19 cellular contexts compared by ENCODE assay signal in genomic region chr16:76882105-76882504, GRCh38.
A peak's percentile ranks its signal among the peaks of the same experiment; 100 is the strongest.
DNase-seq lines count a peak whose midpoint lies in the region; ATAC-seq and TF ChIP-seq lines count a peak whose summit lies in the region.
"Had no signal": no experiment of that assay in that cellular context is flagged by ENCODE, and none has a peak within 500 bp of the region (broad histone marks: within the 10 kb centered on the region; RNA-seq: fewer than 3 reads in every experiment).

No MANE protein-coding gene starts in this region.

- H3K36me3 Mint-ChIP-seq in CD4-positive, alpha-beta T cell (ENCODE audit: low read depth): no peaks in the 10 kb centered on the region
- H3K36me3 Mint-ChIP-seq: CD8-positive, alpha-beta memory T cell had no signal

- H3K27me3 Mint-ChIP-seq in CD4-positive, alpha-beta T cell: no peaks in the 10 kb centered on the region
- H3K27me3 Mint-ChIP-seq: B cell; CD8-positive, alpha-beta memory T cell had no signal

- H3K36me3 ChIP-seq in BE2C: no peaks in the 10 kb centered on the region
- H3K36me3 ChIP-seq in OCI-LY7 (ENCODE audit: insufficient read depth, low read length): no peaks in the 10 kb centered on the region
- no peaks in the 10 kb centered on the region for H3K36me3 ChIP-seq in mammary epithelial cell (ENCODE audit: insufficient read depth, low read length)
- H3K36me3 ChIP-seq: MG63 had no signal

- DNase-seq in BE2C (no peak), LNCaP clone FGC (ENCODE audit: low read depth) (no peak), OCI-LY7 (ENCODE audit: low spot score) (no peak), mammary epithelial cell (no peak), GF-D8 (lab: John Stamatoyannopoulos, UW) (no peak), cardiac septum (ENCODE audit: low spot score) (no peak)
- no peak for DNase-seq in CD4-positive, alpha-beta T cell
- DNase-seq: ACHN; CD8-positive, alpha-beta memory T cell; EL; GM23248; KBM-7; MG63; NCI-H1105; NCI-H187 treated with DMSO at 0.1 percent for 48 hours; NCI-H2171; NCI-H510A had no signal

- H3K4me1 ChIP-seq in BE2C: peaks cover 7% of the 10 kb centered on the region
- no peaks in the 10 kb centered on the region for H3K4me1 ChIP-seq in OCI-LY7 (ENCODE audit: insufficient read depth, low read length, poor library complexity, severe bottlenecking)
- no peaks in the 10 kb centered on the region for H3K4me1 ChIP-seq in mammary epithelial cell (ENCODE audit: insufficient read depth, low read length)

- no peak overlapping the region for H3K4me2 ChIP-seq in OCI-LY7 (ENCODE audit: low read length)
- H3K4me2 ChIP-seq in mammary epithelial cell (ENCODE audit: insufficient read depth, low read depth, low read length): no peak overlapping the region

- H3K9me3 ChIP-seq in BE2C (no peaks in the 10 kb centered on the region), OCI-LY7 (ENCODE audit: low read length) (no peaks in the 10 kb centered on the region), mammary epithelial cell (replicated peaks; ENCODE audit: insufficient read depth, low read length) (no peaks in the 10 kb centered on the region)
- H3K9me3 ChIP-seq in CD4-positive, alpha-beta T cell (ENCODE audit: control insufficient read depth, low read length): no peaks in the 10 kb centered on the region
- H3K9me3 ChIP-seq: MG63 had no signal

- BruUV-seq in OCI-LY7 (replicated peaks; lab: Mats Ljungman, UMichigan): no TSS peak
- BruUV-seq in mammary epithelial cell (replicated peaks; lab: Mats Ljungman, UMichigan): no TSS peak

- H3K27ac ChIP-seq in OCI-LY7 (ENCODE audit: low read depth, low read length, poor library complexity, severe bottlenecking): no peak overlapping the region
- H3K27ac ChIP-seq in mammary epithelial cell (ENCODE audit: insufficient read depth, low read depth, low read length): no peak overlapping the region
- no peak overlapping the region for H3K27ac ChIP-seq in CD4-positive, alpha-beta T cell (ENCODE audit: low read depth, low read length)
- H3K27ac ChIP-seq: GM23248 had no signal

- H3K27me3 ChIP-seq in BE2C (no peaks in the 10 kb centered on the region), mammary epithelial cell (ENCODE audit: insufficient read depth, low read length) (no peaks in the 10 kb centered on the region)
- no peaks in the 10 kb centered on the region for H3K27me3 ChIP-seq in CD4-positive, alpha-beta T cell (ENCODE audit: control insufficient read depth, insufficient read depth, low read length)
- H3K27me3 ChIP-seq: MG63 had no signal

- no peaks in the 10 kb centered on the region for H3K9me2 ChIP-seq in OCI-LY7 (ENCODE audit: insufficient read depth, low read length)

- H3K79me2 ChIP-seq in OCI-LY7 (ENCODE audit: insufficient read depth, low read depth, low read length) (no peaks in the 10 kb centered on the region), mammary epithelial cell (ENCODE audit: insufficient read depth, low read length) (no peaks in the 10 kb centered on the region)

- dilution Hi-C loops in mammary epithelial cell (cut with HindIII; ENCODE audit: low sequenced_read_pairs): no loop called here

- no peak for ATAC-seq in CD4-positive, alpha-beta T cell (ENCODE audit: poor library complexity)
- ATAC-seq in HG02938 (IDR thresholded peaks at IDR 0.05; ENCODE audit: unreplicated experiment): no peak

- H3K9me3 Mint-ChIP-seq in CD4-positive, alpha-beta T cell: no peaks in the 10 kb centered on the region

- in situ Hi-C loops in mammary epithelial cell (cut with MboI; ENCODE audit: low sequenced_read_pairs in 2 of 2): no loop called here

- H3K4me3 ChIP-seq in BE2C (ENCODE audit: low read depth, low read length) (no peak overlapping the region), LNCaP clone FGC (ENCODE audit: low read depth, low read length) (no peak overlapping the region), OCI-LY7 (ENCODE audit: low read depth, low read length, poor library complexity, severe bottlenecking) (no peak overlapping the region), mammary epithelial cell (replicated peaks in 1 of 3; ENCODE audit: insufficient read depth in 1 of 3, low read depth in 2 of 3, low read length in 3 of 3) (no peak overlapping the region)
- H3K4me3 ChIP-seq: GM23248, MG63 had no signal

- H4K20me1 ChIP-seq in OCI-LY7 (ENCODE audit: insufficient read depth, low read length) (no peaks in the 10 kb centered on the region), mammary epithelial cell (ENCODE audit: insufficient read depth, low read length) (no peaks in the 10 kb centered on the region)

- CTCF ChIA-PET in OCI-LY7 (lab: Charles Lee; ENCODE audit: unreplicated experiment) (no interaction called here), mammary epithelial cell (lab: Charles Lee; ENCODE audit: low non-redundant PET) (no interaction called here)
- CTCF ChIA-PET in CD4-positive, alpha-beta T cell (lab: Charles Lee): interaction anchor here (0.6 kb wide), 1 partner anchor 88 kb away, joined by 3 read pairs; no protein-coding TSS in a partner anchor

- no peaks in the 10 kb centered on the region for H3K4me1 Mint-ChIP-seq in CD4-positive, alpha-beta T cell (ENCODE audit: low read depth)
- H3K4me1 Mint-ChIP-seq: B cell; CD8-positive, alpha-beta memory T cell had no signal

- intact Hi-C loops in OCI-LY7 (cut with micrococcal nuclease; ENCODE audit: unreplicated experiment) (no loop called here), mammary epithelial cell (cut with micrococcal nuclease) (loop anchor here (1.0 to 10.0 kb wide), 6 partner anchors 131 to 1080 kb away; no protein-coding TSS in a partner anchor), cardiac septum (cut with DNase I) (no loop called here)
- intact Hi-C loops in CD4-positive, alpha-beta T cell (cut with DNase I, micrococcal nuclease): no loop called here

- POLR2A ChIA-PET in OCI-LY7 (lab: Charles Lee): no interaction called here
- POLR2A ChIA-PET in CD4-positive, alpha-beta T cell (lab: Charles Lee): no interaction called here

- no peak overlapping the region for H2AFZ ChIP-seq in OCI-LY7 (ENCODE audit: low read length)
- H2AFZ ChIP-seq in mammary epithelial cell (ENCODE audit: low read depth, low read length): no peak overlapping the region
- H2AFZ ChIP-seq: GM23248 had no signal

- H3K27ac Mint-ChIP-seq in CD4-positive, alpha-beta T cell: no peak overlapping the region
- H3K27ac Mint-ChIP-seq: B cell; CD8-positive, alpha-beta memory T cell had no signal

- H3K9ac ChIP-seq in mammary epithelial cell (ENCODE audit: insufficient read depth, low read length): no peak overlapping the region
- H3K9ac ChIP-seq: GM23248 had no signal

- TF ChIP-seq CTCF in BE2C (IDR thresholded peaks at IDR 0.05; ENCODE audit: low read depth, low read length): peak; percentile 35
- TF ChIP-seq CTCF in LNCaP clone FGC (IDR thresholded peaks at IDR 0.05; ENCODE audit: control insufficient read depth, extremely low read depth, insufficient read depth): peak; percentile 42; the same call in 1 of the 2 replicates
- 0 out of 2 replicates have a peak, but pooled peaks have one; percentile 27 for TF ChIP-seq CTCF in OCI-LY7 (conservative IDR thresholded peaks at IDR 0.05; ENCODE audit: low read length)
- TF ChIP-seq CTCF in mammary epithelial cell (conservative IDR thresholded peaks at IDR 0.05 in 1 of 2, IDR thresholded peaks at IDR 0.05 in 1 of 2; ENCODE audit: extremely low read depth in 1 of 2, insufficient read depth in 1 of 2, low read depth in 1 of 2, low read length in 2 of 2): peak; percentile 33 to 54
- TF ChIP-seq CTCF in CD4-positive, alpha-beta T cell (IDR thresholded peaks at IDR 0.05): no peak

- no peak overlapping the region for H3K4me3 Mint-ChIP-seq in CD4-positive, alpha-beta T cell
- H3K4me3 Mint-ChIP-seq: B cell; CD8-positive, alpha-beta memory T cell had no signal

- 64% methylated on average over 2 of the region's 2 CpGs for WGBS in mammary epithelial cell (ENCODE audit: low coverage, missing lambda C conversion rate)
